1 cellular context compared by ENCODE assay signal in genomic region chr3:33057320-33058298, GRCh38.
TF ChIP-seq lines count a peak whose summit lies in the region.

No MANE protein-coding gene starts in this region.

TF ChIP-seq in HepG2, 621 proteins besides CTCF, POLR2A, EP300 and RAD21 (continued from another document and continues in another):
- TF ChIP-seq, protein P1, sequence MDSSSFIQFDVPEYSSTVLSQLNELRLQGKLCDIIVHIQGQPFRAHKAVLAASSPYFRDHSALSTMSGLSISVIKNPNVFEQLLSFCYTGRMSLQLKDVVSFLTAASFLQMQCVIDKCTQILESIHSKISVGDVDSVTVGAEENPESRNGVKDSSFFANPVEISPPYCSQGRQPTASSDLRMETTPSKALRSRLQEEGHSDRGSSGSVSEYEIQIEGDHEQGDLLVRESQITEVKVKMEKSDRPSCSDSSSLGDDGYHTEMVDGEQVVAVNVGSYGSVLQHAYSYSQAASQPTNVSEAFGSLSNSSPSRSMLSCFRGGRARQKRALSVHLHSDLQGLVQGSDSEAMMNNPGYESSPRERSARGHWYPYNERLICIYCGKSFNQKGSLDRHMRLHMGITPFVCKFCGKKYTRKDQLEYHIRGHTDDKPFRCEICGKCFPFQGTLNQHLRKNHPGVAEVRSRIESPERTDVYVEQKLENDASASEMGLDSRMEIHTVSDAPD (CRISPR knock-in tag; IDR thresholded peaks at IDR 0.05): no peak
- TF ChIP-seq, protein P2, sequence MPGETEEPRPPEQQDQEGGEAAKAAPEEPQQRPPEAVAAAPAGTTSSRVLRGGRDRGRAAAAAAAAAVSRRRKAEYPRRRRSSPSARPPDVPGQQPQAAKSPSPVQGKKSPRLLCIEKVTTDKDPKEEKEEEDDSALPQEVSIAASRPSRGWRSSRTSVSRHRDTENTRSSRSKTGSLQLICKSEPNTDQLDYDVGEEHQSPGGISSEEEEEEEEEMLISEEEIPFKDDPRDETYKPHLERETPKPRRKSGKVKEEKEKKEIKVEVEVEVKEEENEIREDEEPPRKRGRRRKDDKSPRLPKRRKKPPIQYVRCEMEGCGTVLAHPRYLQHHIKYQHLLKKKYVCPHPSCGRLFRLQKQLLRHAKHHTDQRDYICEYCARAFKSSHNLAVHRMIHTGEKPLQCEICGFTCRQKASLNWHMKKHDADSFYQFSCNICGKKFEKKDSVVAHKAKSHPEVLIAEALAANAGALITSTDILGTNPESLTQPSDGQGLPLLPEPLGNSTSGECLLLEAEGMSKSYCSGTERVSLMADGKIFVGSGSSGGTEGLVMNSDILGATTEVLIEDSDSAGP (CRISPR knock-in tag; IDR thresholded peaks at IDR 0.05; ENCODE audit: borderline replicate concordance): peak; percentile 52; the same call in 1 of the 2 replicates
- no peak for TF ChIP-seq ZNF382 (CRISPR knock-in tag; IDR thresholded peaks at IDR 0.05; ENCODE audit: borderline replicate concordance)
- no peak for TF ChIP-seq MTERF4 (CRISPR knock-in tag; IDR thresholded peaks at IDR 0.05)
- TF ChIP-seq HNRNPH1 (optimal IDR thresholded peaks at IDR 0.05; ENCODE audit: low read depth, low read length): no peak
- TF ChIP-seq ZNF704 (CRISPR knock-in tag; IDR thresholded peaks at IDR 0.05; ENCODE audit: borderline replicate concordance): no peak
- no peak for TF ChIP-seq SRY (CRISPR knock-in tag; IDR thresholded peaks at IDR 0.05)
- no peak for TF ChIP-seq ZNF430 (CRISPR knock-in tag; IDR thresholded peaks at IDR 0.05)
- TF ChIP-seq PTBP1 (IDR thresholded peaks at IDR 0.05; ENCODE audit: low read depth, low read length, poor library complexity, severe bottlenecking): no peak
- no peak for TF ChIP-seq NRL (CRISPR knock-in tag; IDR thresholded peaks at IDR 0.05; ENCODE audit: borderline replicate concordance)
- no peak for TF ChIP-seq ZNF468 (CRISPR knock-in tag; IDR thresholded peaks at IDR 0.05)
- peak; percentile 93 for TF ChIP-seq ZFAT (CRISPR knock-in tag; conservative IDR thresholded peaks at IDR 0.05)
- no peak for TF ChIP-seq ZNF225 (CRISPR knock-in tag; IDR thresholded peaks at IDR 0.05)
- TF ChIP-seq ZBTB43 (CRISPR knock-in tag; conservative IDR thresholded peaks at IDR 0.05): 0 out of 2 replicates have a peak, but pooled peaks have one; percentile 35
- TF ChIP-seq, protein P3, sequence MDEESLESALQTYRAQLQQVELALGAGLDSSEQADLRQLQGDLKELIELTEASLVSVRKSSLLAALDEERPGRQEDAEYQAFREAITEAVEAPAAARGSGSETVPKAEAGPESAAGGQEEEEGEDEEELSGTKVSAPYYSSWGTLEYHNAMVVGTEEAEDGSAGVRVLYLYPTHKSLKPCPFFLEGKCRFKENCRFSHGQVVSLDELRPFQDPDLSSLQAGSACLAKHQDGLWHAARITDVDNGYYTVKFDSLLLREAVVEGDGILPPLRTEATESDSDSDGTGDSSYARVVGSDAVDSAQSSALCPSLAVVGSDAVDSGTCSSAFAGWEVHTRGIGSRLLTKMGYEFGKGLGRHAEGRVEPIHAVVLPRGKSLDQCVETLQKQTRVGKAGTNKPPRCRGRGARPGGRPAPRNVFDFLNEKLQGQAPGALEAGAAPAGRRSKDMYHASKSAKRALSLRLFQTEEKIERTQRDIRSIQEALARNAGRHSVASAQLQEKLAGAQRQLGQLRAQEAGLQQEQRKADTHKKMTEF (CRISPR knock-in tag; IDR thresholded peaks at IDR 0.05): peak; percentile 46; the same call in 1 of the 2 replicates
- no peak for TF ChIP-seq ZFP36L2 (CRISPR knock-in tag; IDR thresholded peaks at IDR 0.05)
- no peak for TF ChIP-seq FOXC1 (CRISPR knock-in tag; IDR thresholded peaks at IDR 0.05; ENCODE audit: borderline replicate concordance)
- no peak for TF ChIP-seq ESRRA (CRISPR knock-in tag; IDR thresholded peaks at IDR 0.05; ENCODE audit: low read depth)
- TF ChIP-seq ZNF619 (CRISPR knock-in tag; IDR thresholded peaks at IDR 0.05): no peak
- TF ChIP-seq ZNF124 (CRISPR knock-in tag; IDR thresholded peaks at IDR 0.05): 0 out of 2 replicates have a peak, but pooled peaks have one; percentile 49
- TF ChIP-seq RBAK (CRISPR knock-in tag; IDR thresholded peaks at IDR 0.05): no peak
- no peak for TF ChIP-seq FOXO4 (CRISPR knock-in tag; conservative IDR thresholded peaks at IDR 0.05)
- TF ChIP-seq, protein P4, sequence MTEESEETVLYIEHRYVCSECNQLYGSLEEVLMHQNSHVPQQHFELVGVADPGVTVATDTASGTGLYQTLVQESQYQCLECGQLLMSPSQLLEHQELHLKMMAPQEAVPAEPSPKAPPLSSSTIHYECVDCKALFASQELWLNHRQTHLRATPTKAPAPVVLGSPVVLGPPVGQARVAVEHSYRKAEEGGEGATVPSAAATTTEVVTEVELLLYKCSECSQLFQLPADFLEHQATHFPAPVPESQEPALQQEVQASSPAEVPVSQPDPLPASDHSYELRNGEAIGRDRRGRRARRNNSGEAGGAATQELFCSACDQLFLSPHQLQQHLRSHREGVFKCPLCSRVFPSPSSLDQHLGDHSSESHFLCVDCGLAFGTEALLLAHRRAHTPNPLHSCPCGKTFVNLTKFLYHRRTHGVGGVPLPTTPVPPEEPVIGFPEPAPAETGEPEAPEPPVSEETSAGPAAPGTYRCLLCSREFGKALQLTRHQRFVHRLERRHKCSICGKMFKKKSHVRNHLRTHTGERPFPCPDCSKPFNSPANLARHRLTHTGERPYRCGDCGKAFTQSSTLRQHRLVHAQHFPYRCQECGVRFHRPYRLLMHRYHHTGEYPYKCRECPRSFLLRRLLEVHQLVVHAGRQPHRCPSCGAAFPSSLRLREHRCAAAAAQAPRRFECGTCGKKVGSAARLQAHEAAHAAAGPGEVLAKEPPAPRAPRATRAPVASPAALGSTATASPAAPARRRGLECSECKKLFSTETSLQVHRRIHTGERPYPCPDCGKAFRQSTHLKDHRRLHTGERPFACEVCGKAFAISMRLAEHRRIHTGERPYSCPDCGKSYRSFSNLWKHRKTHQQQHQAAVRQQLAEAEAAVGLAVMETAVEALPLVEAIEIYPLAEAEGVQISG (CRISPR knock-in tag; IDR thresholded peaks at IDR 0.05): peak; percentile 42; the same call in 1 of the 2 replicates
- no peak for TF ChIP-seq NCOA1 (CRISPR knock-in tag; IDR thresholded peaks at IDR 0.05)
- no peak for TF ChIP-seq MXD3 (CRISPR knock-in tag; IDR thresholded peaks at IDR 0.05)
- TF ChIP-seq GATAD1 (CRISPR knock-in tag; IDR thresholded peaks at IDR 0.05): peak; percentile 37; the same call in 1 of the 2 replicates
- TF ChIP-seq ZNF788 (CRISPR knock-in tag; IDR thresholded peaks at IDR 0.05; ENCODE audit: borderline replicate concordance): peak; percentile 26; the same call in 1 of the 2 replicates
- no peak for TF ChIP-seq ZNF256 (CRISPR knock-in tag; conservative IDR thresholded peaks at IDR 0.05)
- TF ChIP-seq, protein P5, sequence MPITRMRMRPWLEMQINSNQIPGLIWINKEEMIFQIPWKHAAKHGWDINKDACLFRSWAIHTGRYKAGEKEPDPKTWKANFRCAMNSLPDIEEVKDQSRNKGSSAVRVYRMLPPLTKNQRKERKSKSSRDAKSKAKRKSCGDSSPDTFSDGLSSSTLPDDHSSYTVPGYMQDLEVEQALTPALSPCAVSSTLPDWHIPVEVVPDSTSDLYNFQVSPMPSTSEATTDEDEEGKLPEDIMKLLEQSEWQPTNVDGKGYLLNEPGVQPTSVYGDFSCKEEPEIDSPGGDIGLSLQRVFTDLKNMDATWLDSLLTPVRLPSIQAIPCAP (CRISPR knock-in tag; IDR thresholded peaks at IDR 0.05; ENCODE audit: low read depth): no peak
- no peak for TF ChIP-seq FOXM1 (CRISPR knock-in tag; IDR thresholded peaks at IDR 0.05)
- TF ChIP-seq JARID2 (CRISPR knock-in tag; IDR thresholded peaks at IDR 0.05; ENCODE audit: insufficient replicate concordance): no peak
- TF ChIP-seq IKZF4 (CRISPR knock-in tag; IDR thresholded peaks at IDR 0.05; ENCODE audit: borderline replicate concordance, low read depth, not compliant biosample characterization): no peak
- TF ChIP-seq, protein P6, sequence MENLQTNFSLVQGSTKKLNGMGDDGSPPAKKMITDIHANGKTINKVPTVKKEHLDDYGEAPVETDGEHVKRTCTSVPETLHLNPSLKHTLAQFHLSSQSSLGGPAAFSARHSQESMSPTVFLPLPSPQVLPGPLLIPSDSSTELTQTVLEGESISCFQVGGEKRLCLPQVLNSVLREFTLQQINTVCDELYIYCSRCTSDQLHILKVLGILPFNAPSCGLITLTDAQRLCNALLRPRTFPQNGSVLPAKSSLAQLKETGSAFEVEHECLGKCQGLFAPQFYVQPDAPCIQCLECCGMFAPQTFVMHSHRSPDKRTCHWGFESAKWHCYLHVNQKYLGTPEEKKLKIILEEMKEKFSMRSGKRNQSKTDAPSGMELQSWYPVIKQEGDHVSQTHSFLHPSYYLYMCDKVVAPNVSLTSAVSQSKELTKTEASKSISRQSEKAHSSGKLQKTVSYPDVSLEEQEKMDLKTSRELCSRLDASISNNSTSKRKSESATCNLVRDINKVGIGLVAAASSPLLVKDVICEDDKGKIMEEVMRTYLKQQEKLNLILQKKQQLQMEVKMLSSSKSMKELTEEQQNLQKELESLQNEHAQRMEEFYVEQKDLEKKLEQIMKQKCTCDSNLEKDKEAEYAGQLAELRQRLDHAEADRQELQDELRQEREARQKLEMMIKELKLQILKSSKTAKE (CRISPR knock-in tag; IDR thresholded peaks at IDR 0.05; ENCODE audit: borderline replicate concordance): no peak
- TF ChIP-seq ZBTB42 (CRISPR knock-in tag; IDR thresholded peaks at IDR 0.05): no peak
- peak; percentile 26; the same call in 1 of the 2 replicates for TF ChIP-seq ELF1 (CRISPR knock-in tag; IDR thresholded peaks at IDR 0.05)
- TF ChIP-seq RNF2 (conservative IDR thresholded peaks at IDR 0.05; ENCODE audit: low read depth): no peak
- TF ChIP-seq, protein P7, sequence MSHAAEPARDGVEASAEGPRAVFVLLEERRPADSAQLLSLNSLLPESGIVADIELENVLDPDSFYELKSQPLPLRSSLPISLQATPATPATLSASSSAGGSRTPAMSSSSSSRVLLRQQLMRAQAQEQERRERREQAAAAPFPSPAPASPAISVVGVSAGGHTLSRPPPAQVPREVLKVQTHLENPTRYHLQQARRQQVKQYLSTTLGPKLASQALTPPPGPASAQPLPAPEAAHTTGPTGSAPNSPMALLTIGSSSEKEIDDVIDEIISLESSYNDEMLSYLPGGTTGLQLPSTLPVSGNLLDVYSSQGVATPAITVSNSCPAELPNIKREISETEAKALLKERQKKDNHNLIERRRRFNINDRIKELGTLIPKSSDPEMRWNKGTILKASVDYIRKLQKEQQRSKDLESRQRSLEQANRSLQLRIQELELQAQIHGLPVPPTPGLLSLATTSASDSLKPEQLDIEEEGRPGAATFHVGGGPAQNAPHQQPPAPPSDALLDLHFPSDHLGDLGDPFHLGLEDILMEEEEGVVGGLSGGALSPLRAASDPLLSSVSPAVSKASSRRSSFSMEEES (CRISPR knock-in tag; IDR thresholded peaks at IDR 0.05): no peak
- no peak for TF ChIP-seq PREB (CRISPR knock-in tag; IDR thresholded peaks at IDR 0.05)
